In the genomic region with DNA sequence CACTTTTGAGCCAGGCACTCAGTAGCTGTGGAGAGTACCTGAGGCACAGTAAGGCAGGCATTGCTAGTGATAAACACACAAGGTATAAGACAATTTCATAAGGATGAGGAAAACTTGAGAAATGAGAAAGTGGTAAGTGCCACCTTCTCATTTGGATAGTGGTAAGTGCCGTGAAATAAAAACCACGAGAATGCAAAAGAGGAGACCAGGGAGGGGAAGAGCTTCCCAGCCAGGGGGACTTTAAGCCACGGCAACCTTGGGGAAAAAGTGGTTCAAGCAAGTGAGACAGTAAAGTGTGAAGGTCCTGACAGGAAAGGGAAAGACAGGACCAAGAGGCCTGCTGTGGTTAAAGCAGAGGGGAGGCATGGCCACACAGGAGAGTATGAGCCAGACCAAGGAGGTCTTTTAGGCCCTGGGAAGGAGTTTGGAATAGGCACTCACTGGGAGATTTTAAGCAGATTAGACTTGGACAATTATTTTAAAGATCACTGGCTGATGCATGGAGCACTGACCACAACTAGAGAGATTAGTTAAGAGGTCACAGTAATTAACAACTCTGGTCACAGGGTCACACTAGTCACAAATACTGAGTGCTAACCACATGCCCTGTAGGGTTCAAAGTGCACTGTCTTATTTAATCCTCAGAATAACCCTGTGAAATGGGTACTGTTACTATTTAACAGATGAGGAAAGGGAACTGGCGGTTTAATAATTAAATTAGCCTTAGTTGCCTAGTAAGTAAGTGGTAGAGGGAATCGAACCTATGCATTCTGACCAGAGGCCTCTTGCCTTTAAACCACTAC, we compare ENCODE assay signal across 20 cellular contexts. TPM values are rescaled to one million over a fixed set of nuclear protein-coding genes. Genes with fewer than 3 reads are reported as not detected.
A peak's percentile ranks its signal among the peaks of the same experiment; 100 is the strongest.
DNase-seq lines count a peak whose midpoint lies in the region; ATAC-seq and TF ChIP-seq lines count a peak whose summit lies in the region.
"Had no signal": no experiment of that assay in that cellular context is flagged by ENCODE, and none has a peak within 500 bp of the region (broad histone marks: within the 10 kb centered on the region; RNA-seq: fewer than 3 reads in every experiment).

No MANE protein-coding gene starts in this region.

- H4K20me1 ChIP-seq in osteoblast (ENCODE audit: insufficient read depth, low read length), result no peaks in the 10 kb centered on the region

- ATAC-seq in GM19397 (IDR thresholded peaks at IDR 0.05; ENCODE audit: unreplicated experiment) (no peak), GM18502 (IDR thresholded peaks at IDR 0.05; ENCODE audit: poor library complexity, unreplicated experiment) (no peak)

- H3K4me2 ChIP-seq in osteoblast (ENCODE audit: insufficient read depth, low read length) (no peak overlapping the region), mesendoderm (ENCODE audit: low read length) (no peak overlapping the region)
- H3K4me2 ChIP-seq: KMS-11 had no signal

- H3K36me3 ChIP-seq in osteoblast (ENCODE audit: insufficient read depth, low read length), result peaks cover 66% of the 10 kb centered on the region
- H3K36me3 ChIP-seq in BE2C, result peaks cover 24% of the 10 kb centered on the region
- peaks cover 8% of the 10 kb centered on the region for H3K36me3 ChIP-seq in mesendoderm (ENCODE audit: control insufficient read depth, insufficient read depth, low read length)

- H3K9ac ChIP-seq in mesendoderm (ENCODE audit: low read length), result no peak overlapping the region
- H3K9ac ChIP-seq: KMS-11 had no signal

- no peaks in the 10 kb centered on the region for H3K9me3 Mint-ChIP-seq in Calu3 (ENCODE audit: low read depth, unreplicated experiment)
- no peaks in the 10 kb centered on the region for H3K9me3 Mint-ChIP-seq in dendritic cell treated with granulocyte-macrophage colony-stimulating factor and Interleukin-4, amounts not matched to agents 40 ng/mL and 50 ng/mL, for 4 days
- H3K9me3 Mint-ChIP-seq: CD14-positive monocyte had no signal

- TF ChIP-seq CTCF in Calu3 (IDR thresholded peaks at IDR 0.05; ENCODE audit: unreplicated experiment) (no peak), osteoblast (IDR thresholded peaks at IDR 0.05; ENCODE audit: extremely low read depth, low read depth, low read length) (no peak), BE2C (IDR thresholded peaks at IDR 0.05; ENCODE audit: low read depth, low read length) (no peak)

- peak overlapping the region; percentile 45 for H3K27ac Mint-ChIP-seq in Calu3 (ENCODE audit: unreplicated experiment)
- H3K27ac Mint-ChIP-seq in dendritic cell treated with granulocyte-macrophage colony-stimulating factor and Interleukin-4, amounts not matched to agents 40 ng/mL and 50 ng/mL, for 4 days, result peak overlapping the region; percentile 4

- no peaks in the 10 kb centered on the region for H3K27me3 Mint-ChIP-seq in Calu3 (ENCODE audit: unreplicated experiment)
- H3K27me3 Mint-ChIP-seq in dendritic cell treated with granulocyte-macrophage colony-stimulating factor and Interleukin-4, amounts not matched to agents 40 ng/mL and 50 ng/mL, for 4 days, result no peaks in the 10 kb centered on the region

- intact Hi-C loops in Calu3 (cut with micrococcal nuclease; ENCODE audit: unreplicated experiment), result no loop called here
- intact Hi-C loops in dendritic cell treated with granulocyte-macrophage colony-stimulating factor and Interleukin-4, amounts not matched to agents 40 ng/mL and 50 ng/mL, for 4 days (cut with micrococcal nuclease), result no loop called here

- no peak overlapping the region for H2AK5ac ChIP-seq in mesendoderm (ENCODE audit: low read length)

- H3K4ac ChIP-seq in mesendoderm (ENCODE audit: low read depth, low read length), result no peak overlapping the region

- no peak overlapping the region for H2BK15ac ChIP-seq in mesendoderm (replicated peaks; ENCODE audit: low read depth)

- H3K9me3 ChIP-seq in osteoblast (ENCODE audit: low read depth, low read length) (no peaks in the 10 kb centered on the region), BE2C (no peaks in the 10 kb centered on the region)
- H3K9me3 ChIP-seq: sigmoid colon had no signal

- WGBS in mesendoderm (ENCODE audit: extremely low coverage, insufficient coverage, low lambda C conversion rate), result no CpG with 5 or more reads among the region's 5 CpGs

- no peaks in the 10 kb centered on the region for H3K79me1 ChIP-seq in mesendoderm (ENCODE audit: low read length)

- no peak overlapping the region for H3K27ac ChIP-seq in osteoblast (ENCODE audit: low read depth, low read length)
- H3K27ac ChIP-seq in mesendoderm (ENCODE audit: low read depth, low read length), result no peak overlapping the region
- H3K27ac ChIP-seq: coronary artery, epithelial cell of prostate, KMS-11, sigmoid colon had no signal

- no peak overlapping the region for H4K8ac ChIP-seq in mesendoderm (ENCODE audit: low read depth, low read length)

- H3K27me3 ChIP-seq in osteoblast (ENCODE audit: insufficient read depth, low read length) (no peaks in the 10 kb centered on the region), BE2C (no peaks in the 10 kb centered on the region), mesendoderm (ENCODE audit: insufficient read depth, low read length, poor library complexity) (no peaks in the 10 kb centered on the region)
- H3K27me3 ChIP-seq: sigmoid colon had no signal

- no peak overlapping the region for H2BK5ac ChIP-seq in mesendoderm (ENCODE audit: low read length)

- CTCF ChIA-PET in Calu3 (lab: Charles Lee), result no interaction called here

- H3K4me1 ChIP-seq in osteoblast (ENCODE audit: insufficient read depth, low read length) (no peaks in the 10 kb centered on the region), BE2C (no peaks in the 10 kb centered on the region), mesendoderm (ENCODE audit: control insufficient read depth, low read depth, low read length) (no peaks in the 10 kb centered on the region)
- H3K4me1 ChIP-seq: sigmoid colon had no signal

- H3K4me1 Mint-ChIP-seq in Calu3 (ENCODE audit: low read depth, unreplicated experiment), result peaks cover 15% of the 10 kb centered on the region
- no peaks in the 10 kb centered on the region for H3K4me1 Mint-ChIP-seq in dendritic cell treated with granulocyte-macrophage colony-stimulating factor and Interleukin-4, amounts not matched to agents 40 ng/mL and 50 ng/mL, for 4 days (ENCODE audit: low read depth)
- H3K4me1 Mint-ChIP-seq: CD14-positive monocyte had no signal

- no peak overlapping the region for H3K23ac ChIP-seq in mesendoderm (ENCODE audit: low read length)

- no peak overlapping the region for H2AFZ ChIP-seq in osteoblast (ENCODE audit: low read length)

- H3K79me2 ChIP-seq in osteoblast (ENCODE audit: insufficient read depth, low read length) (no peaks in the 10 kb centered on the region), mesendoderm (ENCODE audit: control insufficient read depth, insufficient read depth, low read length) (no peaks in the 10 kb centered on the region)

- H3K4me3 ChIP-seq in osteoblast (ENCODE audit: insufficient read depth, low read length) (no peak overlapping the region), BE2C (ENCODE audit: low read depth, low read length) (no peak overlapping the region), mesendoderm (ENCODE audit: low read length) (no peak overlapping the region)
- H3K4me3 ChIP-seq: coronary artery, sigmoid colon had no signal

- H3K4me3 Mint-ChIP-seq in Calu3 (ENCODE audit: low read depth, unreplicated experiment), result peak overlapping the region; percentile 2
- H3K4me3 Mint-ChIP-seq in dendritic cell treated with granulocyte-macrophage colony-stimulating factor and Interleukin-4, amounts not matched to agents 40 ng/mL and 50 ng/mL, for 4 days, result no peak overlapping the region
- H3K4me3 Mint-ChIP-seq: CD14-positive monocyte had no signal

- H3K56ac ChIP-seq in mesendoderm (ENCODE audit: low read length), result no peak overlapping the region

- no peak overlapping the region for H4K5ac ChIP-seq in mesendoderm (ENCODE audit: low read length)

- no peak overlapping the region for H3K18ac ChIP-seq in mesendoderm (ENCODE audit: low read length)

- peaks cover 58% of the 10 kb centered on the region for H3K36me3 Mint-ChIP-seq in Calu3 (ENCODE audit: insufficient read depth, unreplicated experiment)
- H3K36me3 Mint-ChIP-seq in dendritic cell treated with granulocyte-macrophage colony-stimulating factor and Interleukin-4, amounts not matched to agents 40 ng/mL and 50 ng/mL, for 4 days (ENCODE audit: low read depth), result peaks cover 82% of the 10 kb centered on the region

- no peak overlapping the region for H2BK120ac ChIP-seq in mesendoderm (ENCODE audit: low read depth, low read length)

- BruUV-seq in Calu3 (replicated peaks; lab: Mats Ljungman, UMichigan), result no TSS peak

- no peak for DNase-seq in Calu3
- peak; percentile 5 for DNase-seq in RPMI8226
- DNase-seq in osteoblast (ENCODE audit: insufficient read length, low spot score, missing footprints), result peak; percentile 31
- DNase-seq in BE2C, result no peak
- no peak for DNase-seq in mesendoderm
- DNase-seq: activated T-cell treated with anti-CD3 and anti-CD28 coated beads, Interleukin-2, amount 50 U/mL, for 48 hours; NCI-H1105; NCI-H2171 treated with DMSO at 0.1 percent for 48 hours; nucleus accumbens; sigmoid colon; stimulated activated CD4-positive, alpha-beta T cell treated with anti-CD3 and anti-CD28 coated beads, Interleukin-4, amount 100 ng/mL, for 1 hour; stimulated activated CD8-positive, alpha-beta memory T cell treated with anti-CD3 and anti-CD28 coated beads, Interleukin-4, amount 100 ng/mL, for 48 hours; trophoblast cell had no signal

RNA-seq across cellular contexts. Expression of gene THOC1, which starts 50.1 kb away (rescaled TPM):
- total RNA-seq in Calu3 (2022) (38.3 and 47.1 TPM in 2 replicates), osteoblast (43.1 and 52.5 TPM in 2 replicates)
- 29.8 TPM for polyA plus RNA-seq in BE2C (2012; ENCODE audit: insufficient read depth, insufficient read length, low read depth)
- polyA plus RNA-seq in mesendoderm (2013, experiment 1 of 2), result 48.2 TPM
- polyA plus RNA-seq in mesendoderm (2013, experiment 2 of 2), result 46.0 TPM

RNA-seq across cellular contexts. Expression of gene USP14, which starts 59.4 kb away (rescaled TPM):
- 73.2 and 74.4 TPM in 2 replicates for total RNA-seq in Calu3 (2022)
- total RNA-seq in osteoblast, result 21.4 and 24.8 TPM in 2 replicates
- polyA plus RNA-seq in BE2C (2012; ENCODE audit: insufficient read depth, insufficient read length, low read depth), result 33.9 TPM
- 76.6 TPM for polyA plus RNA-seq in mesendoderm (2013, experiment 1 of 2)
- polyA plus RNA-seq in mesendoderm (2013, experiment 2 of 2), result 74.6 TPM

Comparison
In these comparisons a context has a peak if more than half of its experiments do, and no peak if none do; other contexts are left out.
1. DNase-seq: peak in RPMI8226 (single experiment) and osteoblast (single experiment); none in Calu3 (single experiment), BE2C (single experiment) and mesendoderm (single experiment).